ENCODE assay signal across 9 cellular contexts in genomic region chr6:14804444-14805210, GRCh38.
DNase-seq lines count a peak whose midpoint lies in the region; ATAC-seq and TF ChIP-seq lines count a peak whose summit lies in the region.
"Had no signal": no experiment of that assay in that cellular context is flagged by ENCODE, and none has a peak within 500 bp of the region (broad histone marks: within the 10 kb centered on the region; RNA-seq: fewer than 3 reads in every experiment).

No MANE protein-coding gene starts in this region.

- H3K27me3 ChIP-seq in heart right ventricle = no peaks in the 10 kb centered on the region

- WGBS in heart right ventricle, 2 donors = 38 to 41% methylated on average over 20 of the region's 20 CpGs

- H3K36me3 ChIP-seq in heart right ventricle = no peaks in the 10 kb centered on the region

- H3K9me3 Mint-ChIP-seq in WTC11 (peaks cover 29% of the 10 kb centered on the region), endothelial cell (ENCODE audit: unreplicated experiment) (peaks cover 7% of the 10 kb centered on the region)
- peaks cover 11% of the 10 kb centered on the region for H3K9me3 Mint-ChIP-seq in stimulated activated memory B cell treated with anti-CD40 and anti-IgM and Interleukin-4, amounts not matched to agents 10 μg/mL and 1 μg/mL and 100 μg/mL, for 72 hours

- H3K9me3 ChIP-seq in heart right ventricle = peaks cover 0 to 5% (median 0%) of the 10 kb centered on the region in 11 donors

- H3K27ac Mint-ChIP-seq in WTC11 (no peak overlapping the region), endothelial cell (ENCODE audit: unreplicated experiment) (no peak overlapping the region)
- no peak overlapping the region for H3K27ac Mint-ChIP-seq in stimulated activated memory B cell treated with anti-CD40 and anti-IgM and Interleukin-4, amounts not matched to agents 10 μg/mL and 1 μg/mL and 100 μg/mL, for 72 hours
- H3K27ac Mint-ChIP-seq: activated CD4-positive, alpha-beta memory T cell treated with anti-CD3 and anti-CD28 coated beads for 36 hours had no signal

- intact Hi-C loops in heart right ventricle (cut with DNase I) = loop anchor here in 1 of 10 donors (2.0 kb wide), 1 partner anchor 78 kb away; no protein-coding TSS in a partner anchor

- CTCF ChIA-PET in WTC11 (lab: Charles Lee) = no interaction called here

- peak overlapping the region in 6 of 10 donors; percentile 13 to 54 (median 34) for H3K27ac ChIP-seq in heart right ventricle

- DNase-seq in EH (ENCODE audit: low read depth) = peak; percentile 95
- DNase-seq in WTC11 (ENCODE audit: low spot score) = no peak
- DNase-seq in heart right ventricle = peak; percentile 90 to 93
- DNase-seq in renal cortical epithelial cell (ENCODE audit: low read depth) = peak; percentile 84
- no peak for DNase-seq in activated effector memory CD4-positive, alpha-beta T cell treated with anti-CD3 and anti-CD28 coated beads, Interleukin-2, amount 50 U/mL, for 16 hours
- DNase-seq in GOT3 (lab: John Stamatoyannopoulos, UW) = no peak
- DNase-seq in endothelial cell (ENCODE audit: low spot score) = no peak
- DNase-seq: activated CD4-positive, alpha-beta memory T cell treated with anti-CD3 and anti-CD28 coated beads for 36 hours had no signal

- POLR2A ChIA-PET in WTC11 (lab: Charles Lee) = interaction anchor here (0.8 kb wide), 1 partner anchor 12 kb away, joined by 3 read pairs; no protein-coding TSS in a partner anchor

- TF ChIP-seq CTCF in WTC11 (IDR thresholded peaks at IDR 0.05) = no peak
- TF ChIP-seq CTCF in heart right ventricle (IDR thresholded peaks at IDR 0.05) = peak in 1 of 9 donors; percentile 31
- TF ChIP-seq CTCF in endothelial cell (IDR thresholded peaks at IDR 0.05; ENCODE audit: unreplicated experiment) = no peak

- ATAC-seq in WTC11 (no peak), heart right ventricle (peak; percentile 72 to 90 (median 84))
- ATAC-seq in stimulated activated memory B cell treated with anti-CD40 and anti-IgM and Interleukin-4, amounts not matched to agents 10 μg/mL and 1 μg/mL and 100 μg/mL, for 72 hours = no peak

- H3K36me3 Mint-ChIP-seq in WTC11 = peaks cover 36% of the 10 kb centered on the region
- H3K36me3 Mint-ChIP-seq in endothelial cell (ENCODE audit: low read depth, unreplicated experiment) = peaks cover 10% of the 10 kb centered on the region
- no peaks in the 10 kb centered on the region for H3K36me3 Mint-ChIP-seq in stimulated activated memory B cell treated with anti-CD40 and anti-IgM and Interleukin-4, amounts not matched to agents 10 μg/mL and 1 μg/mL and 100 μg/mL, for 72 hours
- H3K36me3 Mint-ChIP-seq: activated CD4-positive, alpha-beta memory T cell treated with anti-CD3 and anti-CD28 coated beads for 36 hours had no signal

- H3K4me1 Mint-ChIP-seq in WTC11 (peaks cover 28% of the 10 kb centered on the region), endothelial cell (ENCODE audit: unreplicated experiment) (no peaks in the 10 kb centered on the region)
- H3K4me1 Mint-ChIP-seq in stimulated activated memory B cell treated with anti-CD40 and anti-IgM and Interleukin-4, amounts not matched to agents 10 μg/mL and 1 μg/mL and 100 μg/mL, for 72 hours = no peaks in the 10 kb centered on the region

- peaks cover 6 to 29% (median 21%) of the 10 kb centered on the region in 9 donors for H3K4me1 ChIP-seq in heart right ventricle

- no peak overlapping the region for H3K4me3 Mint-ChIP-seq in WTC11
- no peak overlapping the region for H3K4me3 Mint-ChIP-seq in endothelial cell (ENCODE audit: unreplicated experiment)
- H3K4me3 Mint-ChIP-seq in stimulated activated memory B cell treated with anti-CD40 and anti-IgM and Interleukin-4, amounts not matched to agents 10 μg/mL and 1 μg/mL and 100 μg/mL, for 72 hours = no peak overlapping the region
- H3K4me3 Mint-ChIP-seq: activated CD4-positive, alpha-beta memory T cell treated with anti-CD3 and anti-CD28 coated beads for 36 hours had no signal

- H3K27me3 Mint-ChIP-seq in WTC11 (ENCODE audit: low read depth) = peaks cover 19% of the 10 kb centered on the region
- peaks cover 3% of the 10 kb centered on the region for H3K27me3 Mint-ChIP-seq in endothelial cell (ENCODE audit: unreplicated experiment)
- no peaks in the 10 kb centered on the region for H3K27me3 Mint-ChIP-seq in stimulated activated memory B cell treated with anti-CD40 and anti-IgM and Interleukin-4, amounts not matched to agents 10 μg/mL and 1 μg/mL and 100 μg/mL, for 72 hours
- H3K27me3 Mint-ChIP-seq: activated CD4-positive, alpha-beta memory T cell treated with anti-CD3 and anti-CD28 coated beads for 36 hours had no signal

- H3K4me3 ChIP-seq in heart right ventricle = no peak overlapping the region

TF ChIP-seq in WTC11, 78 proteins besides CTCF, POLR2A, EP300 and RAD21 (continues in another document):
- TF ChIP-seq ZNF232 (CRISPR knock-in tag; IDR thresholded peaks at IDR 0.05) (0 out of 2 replicates have a peak, but pooled peaks have one; percentile 37), SMAD3 (CRISPR knock-in tag; IDR thresholded peaks at IDR 0.05; ENCODE audit: borderline replicate concordance) (0 out of 2 replicates have a peak, but pooled peaks have one; percentile 47), NR3C1 (CRISPR knock-in tag; conservative IDR thresholded peaks at IDR 0.05; ENCODE audit: low read depth) (no peak), ZNF423 (CRISPR knock-in tag; IDR thresholded peaks at IDR 0.05) (no peak), JAZF1 (CRISPR knock-in tag; IDR thresholded peaks at IDR 0.05) (no peak), TEAD1 (CRISPR knock-in tag; IDR thresholded peaks at IDR 0.05) (no peak), ZNF532 (CRISPR knock-in tag; IDR thresholded peaks at IDR 0.05; ENCODE audit: borderline replicate concordance) (no peak), ZNF512 (CRISPR knock-in tag; IDR thresholded peaks at IDR 0.05; ENCODE audit: borderline replicate concordance) (no peak), ZBTB21 (CRISPR knock-in tag; IDR thresholded peaks at IDR 0.05; ENCODE audit: borderline replicate concordance) (peak; percentile 45; the same call in 1 of the 2 replicates), E2F5 (CRISPR knock-in tag; IDR thresholded peaks at IDR 0.05) (0 out of 2 replicates have a peak, but pooled peaks have one; percentile 65), IRF2 (CRISPR knock-in tag; IDR thresholded peaks at IDR 0.05; ENCODE audit: borderline replicate concordance, low read depth) (no peak), NR2C2 (CRISPR knock-in tag; IDR thresholded peaks at IDR 0.05) (no peak), NFATC4 (CRISPR knock-in tag; IDR thresholded peaks at IDR 0.05) (no peak), KAT7 (CRISPR knock-in tag; IDR thresholded peaks at IDR 0.05; ENCODE audit: borderline replicate concordance) (no peak), SP1 (CRISPR knock-in tag; conservative IDR thresholded peaks at IDR 0.05) (no peak)

Comparison
In these comparisons a context has a peak if more than half of its experiments do, and no peak if none do; other contexts are left out.
1. DNase-seq: peak in EH (single experiment), heart right ventricle (2 of 2) and renal cortical epithelial cell (single experiment); none in WTC11 (single experiment), activated effector memory CD4-positive, alpha-beta T cell treated with anti-CD3 and anti-CD28 coated beads, Interleukin-2, amount 50 U/mL, for 16 hours (single experiment), GOT3 (single experiment) and endothelial cell (single experiment).
2. ATAC-seq: peak in heart right ventricle (8 of 8); none in WTC11 (single experiment) and stimulated activated memory B cell treated with anti-CD40 and anti-IgM and Interleukin-4, amounts not matched to agents 10 μg/mL and 1 μg/mL and 100 μg/mL, for 72 hours (single experiment).